In the genomic region with DNA sequence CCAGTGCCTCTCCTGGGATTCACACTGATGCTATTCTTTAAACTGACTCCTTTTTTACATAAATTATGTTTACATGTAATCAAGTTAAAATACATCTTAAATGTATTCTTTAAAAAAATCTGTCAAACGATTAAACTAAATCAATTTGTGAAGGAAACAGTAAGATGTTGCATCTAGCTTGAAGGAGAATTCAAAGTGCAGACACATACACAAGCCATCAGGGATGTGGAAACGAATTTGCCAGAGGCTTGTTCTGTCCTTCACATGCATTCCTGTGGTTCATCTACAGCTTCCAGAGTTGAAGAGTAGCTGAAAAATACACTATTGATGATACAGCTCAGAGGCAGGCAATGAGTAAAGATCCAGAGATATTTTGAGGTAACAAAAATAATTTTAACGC, we compare ENCODE assay signal across 35 cellular contexts. TPM values are rescaled to one million over a fixed set of nuclear protein-coding genes. Genes with fewer than 3 reads are reported as not detected.
"Had no signal": no experiment of that assay in that cellular context is flagged by ENCODE, and none has a peak within 500 bp of the region (broad histone marks: within the 10 kb centered on the region; RNA-seq: fewer than 3 reads in every experiment).

No MANE protein-coding gene starts in this region.

- H3K27me3 Mint-ChIP-seq: dendritic cell treated with granulocyte-macrophage colony-stimulating factor and Interleukin-4, amounts not matched to agents 40 ng/mL and 50 ng/mL, for 4 days; naive thymus-derived CD8-positive, alpha-beta T cell; stimulated activated naive CD8-positive, alpha-beta T cell treated with anti-CD3 and anti-CD28 coated beads, Interleukin-15, amount 100 ng/mL, for 72 hours had no signal

- H3K27ac Mint-ChIP-seq: dendritic cell treated with granulocyte-macrophage colony-stimulating factor and Interleukin-4, amounts not matched to agents 40 ng/mL and 50 ng/mL, for 4 days; endodermal cell; nephron progenitor cell had no signal

- H2AFZ ChIP-seq: hepatocyte had no signal

- H3K4me2 ChIP-seq: hepatocyte had no signal

- H3K9me3 ChIP-seq: colonic mucosa, suprapubic skin, vagina had no signal

- H3K4me1 ChIP-seq: colonic mucosa, foreskin keratinocyte, gastroesophageal sphincter, heart left ventricle, left lung, psoas muscle, suprapubic skin, vagina had no signal

- H3K4me1 Mint-ChIP-seq: endodermal cell; nephron progenitor cell; stimulated activated naive CD8-positive, alpha-beta T cell treated with anti-CD3 and anti-CD28 coated beads, Interleukin-15, amount 100 ng/mL, for 72 hours had no signal

- H3K27ac ChIP-seq: colonic mucosa, epithelial cell of prostate, foreskin keratinocyte, gastroesophageal sphincter, heart left ventricle, hepatocyte, left lung, ovary, psoas muscle, suprapubic skin, vagina had no signal

- H3K4me3 ChIP-seq: colonic mucosa, gastroesophageal sphincter, heart left ventricle, hepatocyte, left lung, ovary, psoas muscle, suprapubic skin, vagina had no signal

- H3K36me3 ChIP-seq: colonic mucosa, gastroesophageal sphincter, heart left ventricle, left lung, ovary, suprapubic skin, vagina had no signal

- H3K27me3 ChIP-seq: colonic mucosa, foreskin keratinocyte, heart left ventricle, hepatocyte, left lung, ovary, suprapubic skin, vagina had no signal

- H3K4me3 Mint-ChIP-seq: dendritic cell treated with granulocyte-macrophage colony-stimulating factor and Interleukin-4, amounts not matched to agents 40 ng/mL and 50 ng/mL, for 4 days; endodermal cell; naive thymus-derived CD8-positive, alpha-beta T cell; nephron progenitor cell; stimulated activated naive CD8-positive, alpha-beta T cell treated with anti-CD3 and anti-CD28 coated beads, Interleukin-15, amount 100 ng/mL, for 72 hours had no signal

- H3K79me2 ChIP-seq: hepatocyte had no signal

- DNase-seq: colonic mucosa; effector CD8-positive, alpha-beta T cell; endodermal cell; heart left ventricle; left cardiac atrium; left lung; naive thymus-derived CD8-positive, alpha-beta T cell; nephron progenitor cell; nucleus accumbens; ovary; psoas muscle; right cardiac atrium; small intestine; stimulated activated CD4-positive, alpha-beta T cell treated with anti-CD3 and anti-CD28 coated beads, Interleukin-1b, Interleukin-23, amount 100 ng/mL, for 48 hours; stimulated activated CD4-positive, alpha-beta T cell treated with anti-CD3 and anti-CD28 coated beads, Interleukin-4, amount 100 ng/mL, for 1 hour; stimulated activated CD8-positive, alpha-beta memory T cell treated with anti-CD3 and anti-CD28 coated beads, Interleukin-4, amount 100 ng/mL, for 48 hours; stimulated activated naive CD4-positive, alpha-beta T cell; stimulated activated naive CD8-positive, alpha-beta T cell treated with anti-CD3 and anti-CD28 coated beads, Interleukin-15, amount 100 ng/mL, for 72 hours; trophoblast cell had no signal

RNA-seq across cellular contexts. Expression of gene BPIFB3, which starts 7.3 kb away (rescaled TPM):
- total RNA-seq: colonic mucosa; endodermal cell; esophagus mucosa; fibroblast of lung; foreskin keratinocyte; gastroesophageal sphincter; heart left ventricle; hepatocyte; kidney epithelial cell; left cardiac atrium; left lung; lower leg skin; mesenteric fat pad; myocyte; naive thymus-derived CD8-positive, alpha-beta T cell; psoas muscle; renal cortical epithelial cell; right cardiac atrium; suprapubic skin; ureter; vagina had no signal
- polyA plus RNA-seq: fibroblast of lung; foreskin keratinocyte; heart left ventricle; hepatocyte; naive thymus-derived CD8-positive, alpha-beta T cell; ovary; psoas muscle; right cardiac atrium; small intestine had no signal

RNA-seq across cellular contexts. Expression of gene BPIFB6, which starts 15.0 kb away (rescaled TPM):
- total RNA-seq: colonic mucosa; endodermal cell; esophagus mucosa; fibroblast of lung; foreskin keratinocyte; gastroesophageal sphincter; heart left ventricle; hepatocyte; kidney epithelial cell; left cardiac atrium; left lung; lower leg skin; mesenteric fat pad; myocyte; naive thymus-derived CD8-positive, alpha-beta T cell; ovary; psoas muscle; renal cortical epithelial cell; right cardiac atrium; suprapubic skin; ureter; vagina had no signal
- polyA plus RNA-seq: fibroblast of lung; foreskin keratinocyte; heart left ventricle; hepatocyte; naive thymus-derived CD8-positive, alpha-beta T cell; ovary; psoas muscle; right cardiac atrium; small intestine had no signal

RNA-seq across cellular contexts. Expression of gene BPIFB4, which starts 33.0 kb away (rescaled TPM):
- total RNA-seq: colonic mucosa; esophagus mucosa; fibroblast of lung; foreskin keratinocyte; gastroesophageal sphincter; heart left ventricle; hepatocyte; kidney epithelial cell; left cardiac atrium; left lung; lower leg skin; mesenteric fat pad; myocyte; naive thymus-derived CD8-positive, alpha-beta T cell; ovary; psoas muscle; renal cortical epithelial cell; suprapubic skin; ureter; vagina had no signal
- polyA plus RNA-seq: fibroblast of lung; foreskin keratinocyte; heart left ventricle; hepatocyte; naive thymus-derived CD8-positive, alpha-beta T cell; ovary; psoas muscle; right cardiac atrium; small intestine had no signal

RNA-seq across cellular contexts. Expression of gene BPIFB2, which starts 38.9 kb away (rescaled TPM):
- total RNA-seq: endodermal cell; fibroblast of lung; foreskin keratinocyte; heart left ventricle; kidney epithelial cell; left cardiac atrium; lower leg skin; mesenteric fat pad; myocyte; naive thymus-derived CD8-positive, alpha-beta T cell; psoas muscle; renal cortical epithelial cell; right cardiac atrium; suprapubic skin; ureter; vagina had no signal
- polyA plus RNA-seq: fibroblast of lung; foreskin keratinocyte; heart left ventricle; naive thymus-derived CD8-positive, alpha-beta T cell; ovary; psoas muscle; right cardiac atrium; small intestine had no signal

RNA-seq across cellular contexts. Expression of gene SUN5, which starts 42.2 kb away (rescaled TPM):
- total RNA-seq: colonic mucosa; endodermal cell; esophagus mucosa; fibroblast of lung; foreskin keratinocyte; gastroesophageal sphincter; heart left ventricle; hepatocyte; kidney epithelial cell; left cardiac atrium; left lung; lower leg skin; mesenteric fat pad; myocyte; naive thymus-derived CD8-positive, alpha-beta T cell; ovary; psoas muscle; renal cortical epithelial cell; right cardiac atrium; suprapubic skin; ureter; vagina had no signal
- polyA plus RNA-seq: fibroblast of lung; foreskin keratinocyte; heart left ventricle; hepatocyte; naive thymus-derived CD8-positive, alpha-beta T cell; ovary; psoas muscle; right cardiac atrium; small intestine; thymus had no signal
